ENCODE assay signal across 21 cellular contexts in the genomic region with DNA sequence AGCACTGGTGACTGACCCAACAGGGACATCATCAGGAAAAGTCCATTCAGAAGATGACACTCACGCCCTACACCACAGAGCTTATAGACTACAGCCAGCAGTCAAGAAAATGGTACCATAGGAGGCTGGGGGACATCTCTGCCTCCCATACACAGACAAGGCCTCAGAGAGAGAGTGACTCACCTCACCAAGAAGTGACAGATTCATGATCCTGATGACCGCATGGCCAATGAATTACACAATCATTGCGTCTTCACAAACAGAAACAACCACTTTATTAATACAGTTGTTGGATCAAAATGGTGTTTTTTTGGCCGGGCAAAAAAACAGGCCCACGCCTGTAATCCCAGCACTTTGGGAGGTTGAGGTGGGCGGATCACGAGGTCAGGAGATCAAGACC.
"Had no signal": no experiment of that assay in that cellular context is flagged by ENCODE, and none has a peak within 500 bp of the region (broad histone marks: within the 10 kb centered on the region; RNA-seq: fewer than 3 reads in every experiment).

No MANE protein-coding gene starts in this region.

- H3K27me3 Mint-ChIP-seq: dendritic cell treated with granulocyte-macrophage colony-stimulating factor and Interleukin-4, amounts not matched to agents 40 ng/mL and 50 ng/mL, for 4 days; stimulated activated naive B cell treated with anti-CD40 and anti-IgM and Interleukin-4, amounts not matched to agents 10 μg/mL and 1 μg/mL and 100 μg/mL, for 72 hours had no signal

- H3K9me3 ChIP-seq: esophagus squamous epithelium, heart left ventricle, stomach, thoracic aorta, transverse colon had no signal

- H3K9me3 Mint-ChIP-seq: dendritic cell treated with granulocyte-macrophage colony-stimulating factor and Interleukin-4, amounts not matched to agents 40 ng/mL and 50 ng/mL, for 4 days; nephron progenitor cell had no signal

- H3K27me3 ChIP-seq: esophagus squamous epithelium, stomach, transverse colon had no signal

- H3K36me3 ChIP-seq: esophagus squamous epithelium, heart left ventricle, stomach, thoracic aorta, transverse colon had no signal

- H3K4me3 Mint-ChIP-seq: dendritic cell treated with granulocyte-macrophage colony-stimulating factor and Interleukin-4, amounts not matched to agents 40 ng/mL and 50 ng/mL, for 4 days; naive thymus-derived CD4-positive, alpha-beta T cell; stimulated activated naive B cell treated with anti-CD40 and anti-IgM and Interleukin-4, amounts not matched to agents 10 μg/mL and 1 μg/mL and 100 μg/mL, for 72 hours had no signal

- H3K4me1 Mint-ChIP-seq: stimulated activated naive B cell treated with anti-CD40 and anti-IgM and Interleukin-4, amounts not matched to agents 10 μg/mL and 1 μg/mL and 100 μg/mL, for 72 hours had no signal

- FAIRE-seq: colon had no signal

- H3K27ac Mint-ChIP-seq: dendritic cell treated with granulocyte-macrophage colony-stimulating factor and Interleukin-4, amounts not matched to agents 40 ng/mL and 50 ng/mL, for 4 days; naive thymus-derived CD4-positive, alpha-beta T cell; nephron progenitor cell; stimulated activated naive B cell treated with anti-CD40 and anti-IgM and Interleukin-4, amounts not matched to agents 10 μg/mL and 1 μg/mL and 100 μg/mL, for 72 hours had no signal

- ATAC-seq: heart left ventricle; left colon; left ventricle myocardium superior; naive thymus-derived CD4-positive, alpha-beta T cell; sciatic nerve; stimulated activated naive B cell treated with anti-CD40 and anti-IgM and Interleukin-4, amounts not matched to agents 10 μg/mL and 1 μg/mL and 100 μg/mL, for 72 hours had no signal

- H3K27ac ChIP-seq: esophagus squamous epithelium, heart left ventricle, skin epidermis, stomach, thoracic aorta, transverse colon had no signal

- H3K36me3 Mint-ChIP-seq: naive thymus-derived CD4-positive, alpha-beta T cell; stimulated activated naive B cell treated with anti-CD40 and anti-IgM and Interleukin-4, amounts not matched to agents 10 μg/mL and 1 μg/mL and 100 μg/mL, for 72 hours had no signal

- H3K4me1 ChIP-seq: heart left ventricle, stomach, transverse colon had no signal

- DNase-seq: esophagus squamous epithelium; foreskin melanocyte; heart left ventricle; hippocampal formation; left colon; left ventricle myocardium superior; mesendoderm; naive thymus-derived CD4-positive, alpha-beta T cell; nephron progenitor cell; stimulated activated CD4-positive, alpha-beta T cell treated with anti-CD3 and anti-CD28 coated beads, Interleukin-2, amount 100 ng/mL, for 24 hours; stimulated activated CD4-positive, alpha-beta T cell treated with anti-CD3 and anti-CD28 coated beads, Interleukin-4, amount 100 ng/mL, for 4 hours; stimulated activated naive B cell treated with anti-CD40 and anti-IgM and Interleukin-4, amounts not matched to agents 10 μg/mL and 1 μg/mL and 100 μg/mL, for 72 hours; stomach; substantia nigra; transverse colon had no signal

- H3K4me3 ChIP-seq: esophagus squamous epithelium, heart left ventricle, lung, skin epidermis, stomach, thoracic aorta, transverse colon had no signal
